ENCODE assay signal across 8 cellular contexts in the genomic region with DNA sequence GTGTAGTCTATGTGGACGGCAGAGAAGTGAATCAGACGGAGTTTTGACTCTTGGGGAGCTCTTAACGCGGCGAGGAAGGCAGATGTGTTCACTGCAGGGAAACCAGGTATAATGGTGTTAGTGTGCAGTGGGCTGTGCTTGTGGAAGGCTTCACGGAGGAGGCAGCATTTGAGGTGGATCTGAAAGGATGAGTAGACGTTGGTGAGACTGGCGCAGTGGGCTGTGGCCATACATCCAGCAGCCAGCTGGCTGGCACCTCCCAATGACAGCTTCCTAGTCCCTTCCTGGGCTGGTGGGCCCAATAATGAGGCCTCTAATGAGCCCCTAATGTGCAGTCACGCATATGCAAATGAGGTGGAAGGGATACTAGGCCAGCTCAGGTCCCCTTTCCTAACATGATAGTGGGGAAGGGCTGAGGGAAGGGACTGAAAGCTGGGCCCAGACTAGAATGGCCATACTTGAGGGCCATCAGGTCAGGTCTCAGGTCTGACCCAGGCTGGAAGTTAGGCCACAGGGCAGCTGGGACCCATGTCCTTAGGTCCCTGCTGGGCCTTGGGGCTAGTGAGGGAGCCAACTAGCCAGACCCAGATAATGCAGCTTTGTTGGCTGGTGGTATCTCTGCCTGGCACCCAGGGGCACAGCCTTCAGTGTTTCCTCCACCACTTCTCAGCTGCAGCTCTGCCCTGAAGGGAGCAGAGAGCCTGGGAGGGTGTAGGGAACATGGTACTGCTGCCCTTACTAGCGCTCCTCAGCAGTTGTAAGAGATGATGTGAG. TPM values are rescaled to one million over a fixed set of nuclear protein-coding genes. Genes with fewer than 3 reads are reported as not detected.
DNase-seq lines count a peak whose midpoint lies in the region; ATAC-seq and TF ChIP-seq lines count a peak whose summit lies in the region.

No MANE protein-coding gene starts in this region.

- peaks cover 56% of the 10 kb centered on the region for H3K36me3 Mint-ChIP-seq in activated T-helper 17 cell treated with anti-CD3 and anti-CD28 coated beads, Interleukin-2, amount 50 U/mL, for 72 hours (ENCODE audit: low read depth)
- H3K36me3 Mint-ChIP-seq in stimulated activated naive B cell treated with anti-CD40 and anti-IgM and Interleukin-4, amounts not matched to agents 10 μg/mL and 1 μg/mL and 100 μg/mL, for 72 hours: peaks cover 16 to 33% of the 10 kb centered on the region in 2 donors

- intact Hi-C loops in adrenal gland (cut with DNase I): no loop called here

- peak overlapping the region; percentile 95 for H3K4me3 Mint-ChIP-seq in activated T-helper 17 cell treated with anti-CD3 and anti-CD28 coated beads, Interleukin-2, amount 50 U/mL, for 72 hours
- peak overlapping the region; percentile 81 to 87 for H3K4me3 Mint-ChIP-seq in stimulated activated naive B cell treated with anti-CD40 and anti-IgM and Interleukin-4, amounts not matched to agents 10 μg/mL and 1 μg/mL and 100 μg/mL, for 72 hours

- H3K9ac ChIP-seq in iPS-20b (ENCODE audit: low read depth, low read length): peak overlapping the region; percentile 94; the same call in 1 of the 2 replicates

- TF ChIP-seq POLR2A in adrenal gland (IDR thresholded peaks at IDR 0.05): no peak

- DNase-seq in HFF-Myc (ENCODE audit: extremely low read depth, low read depth) (no peak), cerebellum (ENCODE audit: low spot score) (no peak), NCI-H128 (lab: John Stamatoyannopoulos, UW; ENCODE audit: unreplicated experiment) (no peak), adrenal gland (no peak)
- no peak for DNase-seq in stimulated activated naive B cell treated with anti-CD40 and anti-IgM and Interleukin-4, amounts not matched to agents 10 μg/mL and 1 μg/mL and 100 μg/mL, for 72 hours

- H3K27me3 ChIP-seq in iPS-20b (ENCODE audit: insufficient read depth, low read length) (peaks cover 7% of the 10 kb centered on the region), adrenal gland (no peaks in the 10 kb centered on the region)

- H3K4me1 ChIP-seq in iPS-20b (ENCODE audit: insufficient read depth, low read length) (peaks cover 26% of the 10 kb centered on the region), adrenal gland (replicated peaks in 1 of 2) (peaks cover 51 to 66% of the 10 kb centered on the region in 2 donors)

- TF ChIP-seq CTCF in HFF-Myc (IDR thresholded peaks at IDR 0.05; ENCODE audit: low read depth, low read length, missing control alignments) (no peak), adrenal gland (IDR thresholded peaks at IDR 0.05) (no peak)

- H3K9me3 ChIP-seq in iPS-20b (ENCODE audit: insufficient read depth, low read depth, low read length): no peaks in the 10 kb centered on the region
- no peaks in the 10 kb centered on the region for H3K9me3 ChIP-seq in adrenal gland (replicated peaks in 1 of 3)

- H3K4me3 ChIP-seq in HFF-Myc (replicated peaks; ENCODE audit: low read depth, low read length) (peak overlapping the region; percentile 52), iPS-20b (ENCODE audit: low read length) (no peak overlapping the region), adrenal gland (no peak overlapping the region)

- peaks cover 40% of the 10 kb centered on the region for H3K4me1 Mint-ChIP-seq in activated T-helper 17 cell treated with anti-CD3 and anti-CD28 coated beads, Interleukin-2, amount 50 U/mL, for 72 hours
- peaks cover 50 to 77% of the 10 kb centered on the region in 2 donors for H3K4me1 Mint-ChIP-seq in stimulated activated naive B cell treated with anti-CD40 and anti-IgM and Interleukin-4, amounts not matched to agents 10 μg/mL and 1 μg/mL and 100 μg/mL, for 72 hours

- H3K36me3 ChIP-seq in iPS-20b (ENCODE audit: insufficient read depth, low read depth, low read length) (no peaks in the 10 kb centered on the region; the same call in 1 of the 2 replicates), adrenal gland (replicated peaks in 1 of 2) (no peaks in the 10 kb centered on the region)

- WGBS in adrenal gland, 4 donors: 88 to 90% (median 88%) methylated on average over 9 to 10 of the region's 10 CpGs

- ATAC-seq in activated T-helper 17 cell treated with anti-CD3 and anti-CD28 coated beads, Interleukin-2, amount 50 U/mL, for 72 hours (replicated peaks): no peak
- ATAC-seq in stimulated activated naive B cell treated with anti-CD40 and anti-IgM and Interleukin-4, amounts not matched to agents 10 μg/mL and 1 μg/mL and 100 μg/mL, for 72 hours (replicated peaks): no peak
- ATAC-seq in GM21423 (IDR thresholded peaks at IDR 0.05; ENCODE audit: unreplicated experiment): no peak

- H3K27ac Mint-ChIP-seq in activated T-helper 17 cell treated with anti-CD3 and anti-CD28 coated beads, Interleukin-2, amount 50 U/mL, for 72 hours: peak overlapping the region; percentile 98
- H3K27ac Mint-ChIP-seq in stimulated activated naive B cell treated with anti-CD40 and anti-IgM and Interleukin-4, amounts not matched to agents 10 μg/mL and 1 μg/mL and 100 μg/mL, for 72 hours: peak overlapping the region; percentile 98

- H3K27ac ChIP-seq in iPS-20b (ENCODE audit: low read length): no peak overlapping the region
- peak overlapping the region in 2 of 5 donors; percentile 76 to 78 for H3K27ac ChIP-seq in adrenal gland

- no peaks in the 10 kb centered on the region for H3K27me3 Mint-ChIP-seq in activated T-helper 17 cell treated with anti-CD3 and anti-CD28 coated beads, Interleukin-2, amount 50 U/mL, for 72 hours
- no peaks in the 10 kb centered on the region for H3K27me3 Mint-ChIP-seq in stimulated activated naive B cell treated with anti-CD40 and anti-IgM and Interleukin-4, amounts not matched to agents 10 μg/mL and 1 μg/mL and 100 μg/mL, for 72 hours

- H3K9me3 Mint-ChIP-seq in activated T-helper 17 cell treated with anti-CD3 and anti-CD28 coated beads, Interleukin-2, amount 50 U/mL, for 72 hours: no peaks in the 10 kb centered on the region
- H3K9me3 Mint-ChIP-seq in stimulated activated naive B cell treated with anti-CD40 and anti-IgM and Interleukin-4, amounts not matched to agents 10 μg/mL and 1 μg/mL and 100 μg/mL, for 72 hours: no peaks in the 10 kb centered on the region

RNA-seq across cellular contexts. Expression of gene MAP7D1, which starts 3.8 kb away (rescaled TPM):
- 100 to 1,000 TPM in 1 of 2 donors, 10 to 100 TPM in 1; 97.9 to 164 TPM for total RNA-seq in activated T-helper 17 cell treated with anti-CD3 and anti-CD28 coated beads, Interleukin-2, amount 50 U/mL, for 72 hours
- total RNA-seq in cerebellum (47.5 TPM), adrenal gland (100 to 1,000 TPM in 1 of 8 donors, 10 to 100 TPM in 7; 60.2 to 121 (median 76.8) TPM)
- 10 to 100 TPM; 39.7 to 79.9 (median 47.2) TPM for polyA plus RNA-seq in adrenal gland

RNA-seq across cellular contexts. Expression of gene TRAPPC3, which starts 10.5 kb away (rescaled TPM):
- 10 to 100 TPM; 47.8 to 72.6 TPM for total RNA-seq in activated T-helper 17 cell treated with anti-CD3 and anti-CD28 coated beads, Interleukin-2, amount 50 U/mL, for 72 hours
- total RNA-seq in cerebellum: 33.7 TPM
- total RNA-seq in adrenal gland: 100 to 1,000 TPM in 6 of 8 donors, 10 to 100 TPM in 2; 74.6 to 182 (median 133) TPM
- 100 to 1,000 TPM in 1 of 3 donors, 10 to 100 TPM in 2; 54.0 to 106 (median 65.1) TPM for polyA plus RNA-seq in adrenal gland

RNA-seq across cellular contexts. Expression of gene COL8A2, which starts 34.8 kb away (rescaled TPM):
- under 1 TPM in 1 of 2 donors, not detected in 1; 0.08 TPM for total RNA-seq in activated T-helper 17 cell treated with anti-CD3 and anti-CD28 coated beads, Interleukin-2, amount 50 U/mL, for 72 hours
- total RNA-seq in cerebellum (1.2 TPM), adrenal gland (1 to 10 TPM in 6 of 8 donors, under 1 TPM in 2; 0.74 to 6.6 (median 2.8) TPM)
- polyA plus RNA-seq in adrenal gland: 1 to 10 TPM in 2 of 3 donors, under 1 TPM in 1; 0.66 to 2.3 (median 1.2) TPM
